In genomic region chr11:34158661-34159060, GRCh38 we compare ENCODE assay signal across 25 cellular contexts. TPM values are rescaled to one million over a fixed set of nuclear protein-coding genes. Genes with fewer than 3 reads are reported as not detected.
A peak's percentile ranks its signal among the peaks of the same experiment; 100 is the strongest.
DNase-seq lines count a peak whose midpoint lies in the region; ATAC-seq, FAIRE-seq and TF ChIP-seq lines count a peak whose summit lies in the region.
"Had no signal": no experiment of that assay in that cellular context is flagged by ENCODE, and none has a peak within 500 bp of the region (broad histone marks: within the 10 kb centered on the region; RNA-seq: fewer than 3 reads in every experiment).

No MANE protein-coding gene starts in this region.

- FAIRE-seq in urothelium cell line (lab: Jason Lieb, UNC): no peak
- FAIRE-seq: GM18507, GM19239, RCC 7860 had no signal

- H3K36me3 Mint-ChIP-seq in activated T-cell treated with anti-CD3 and anti-CD28 coated beads, Interleukin-2, amount 50 U/mL, for 24 hours (ENCODE audit: low read depth): peaks cover 51% of the 10 kb centered on the region
- no peaks in the 10 kb centered on the region for H3K36me3 Mint-ChIP-seq in activated naive CD8-positive, alpha-beta T cell treated with anti-CD3 and anti-CD28 coated beads, Interleukin-2, amount 10 ng/mL, durations not matched to agents 7 days and 5 days
- peaks cover 27% of the 10 kb centered on the region for H3K36me3 Mint-ChIP-seq in stimulated activated memory B cell treated with anti-CD40 and anti-IgM and Interleukin-4, amounts not matched to agents 10 μg/mL and 1 μg/mL and 100 μg/mL, for 72 hours
- H3K36me3 Mint-ChIP-seq: activated naive CD8-positive, alpha-beta T cell; IgD-negative memory B cell; natural killer cell had no signal

- H3K27ac Mint-ChIP-seq in activated T-cell treated with anti-CD3 and anti-CD28 coated beads, Interleukin-2, amount 50 U/mL, for 24 hours: peak overlapping the region; percentile 37
- H3K27ac Mint-ChIP-seq in activated naive CD8-positive, alpha-beta T cell treated with anti-CD3 and anti-CD28 coated beads, Interleukin-2, amount 10 ng/mL, durations not matched to agents 7 days and 5 days: peak overlapping the region; percentile 70
- no peak overlapping the region for H3K27ac Mint-ChIP-seq in stimulated activated memory B cell treated with anti-CD40 and anti-IgM and Interleukin-4, amounts not matched to agents 10 μg/mL and 1 μg/mL and 100 μg/mL, for 72 hours
- H3K27ac Mint-ChIP-seq: activated naive CD8-positive, alpha-beta T cell; GM23338; natural killer cell; T-helper 2 cell treated with Interferon-gamma antibody and Interleukin-4, amounts not matched to agents 5 μg/mL and 100 μg/mL, for 36 hours had no signal

- H3K27me3 Mint-ChIP-seq in activated T-cell treated with anti-CD3 and anti-CD28 coated beads, Interleukin-2, amount 50 U/mL, for 24 hours: no peaks in the 10 kb centered on the region
- no peaks in the 10 kb centered on the region for H3K27me3 Mint-ChIP-seq in activated naive CD8-positive, alpha-beta T cell treated with anti-CD3 and anti-CD28 coated beads, Interleukin-2, amount 10 ng/mL, durations not matched to agents 7 days and 5 days
- H3K27me3 Mint-ChIP-seq in stimulated activated memory B cell treated with anti-CD40 and anti-IgM and Interleukin-4, amounts not matched to agents 10 μg/mL and 1 μg/mL and 100 μg/mL, for 72 hours: no peaks in the 10 kb centered on the region
- H3K27me3 Mint-ChIP-seq: activated naive CD8-positive, alpha-beta T cell; CD8-positive, alpha-beta memory T cell; IgD-negative memory B cell had no signal

- POLR2A ChIA-PET in activated naive CD8-positive, alpha-beta T cell treated with anti-CD3 and anti-CD28 coated beads, Interleukin-2, amount 10 ng/mL, durations not matched to agents 7 days and 5 days (lab: Charles Lee): interaction anchor here (0.6 to 1.2 kb wide), 4 partner anchors 52 to 275 kb away, joined by 3 to 5 read pairs (median 3); partner anchors contain the start of gene NAT10
- POLR2A ChIA-PET in RWPE1 (lab: Yijun Ruan, JAX; ENCODE audit: low non-redundant PET): no interaction called here

- H3K4me1 Mint-ChIP-seq in activated T-cell treated with anti-CD3 and anti-CD28 coated beads, Interleukin-2, amount 50 U/mL, for 24 hours (ENCODE audit: low read depth): peaks cover 36% of the 10 kb centered on the region
- H3K4me1 Mint-ChIP-seq in activated naive CD8-positive, alpha-beta T cell treated with anti-CD3 and anti-CD28 coated beads, Interleukin-2, amount 10 ng/mL, durations not matched to agents 7 days and 5 days: peaks cover 26% of the 10 kb centered on the region
- peaks cover 21% of the 10 kb centered on the region for H3K4me1 Mint-ChIP-seq in stimulated activated memory B cell treated with anti-CD40 and anti-IgM and Interleukin-4, amounts not matched to agents 10 μg/mL and 1 μg/mL and 100 μg/mL, for 72 hours
- H3K4me1 Mint-ChIP-seq: GM23338 had no signal

- H3K4me3 Mint-ChIP-seq in activated T-cell treated with anti-CD3 and anti-CD28 coated beads, Interleukin-2, amount 50 U/mL, for 24 hours: no peak overlapping the region
- peak overlapping the region; percentile 50 for H3K4me3 Mint-ChIP-seq in activated naive CD8-positive, alpha-beta T cell treated with anti-CD3 and anti-CD28 coated beads, Interleukin-2, amount 10 ng/mL, durations not matched to agents 7 days and 5 days
- no peak overlapping the region for H3K4me3 Mint-ChIP-seq in stimulated activated memory B cell treated with anti-CD40 and anti-IgM and Interleukin-4, amounts not matched to agents 10 μg/mL and 1 μg/mL and 100 μg/mL, for 72 hours
- H3K4me3 Mint-ChIP-seq: activated naive CD8-positive, alpha-beta T cell; CD8-positive, alpha-beta memory T cell; GM23338; IgD-negative memory B cell; natural killer cell; T-helper 2 cell treated with Interferon-gamma antibody and Interleukin-4, amounts not matched to agents 5 μg/mL and 100 μg/mL, for 36 hours had no signal

- no peaks in the 10 kb centered on the region for H3K9me3 Mint-ChIP-seq in activated T-cell treated with anti-CD3 and anti-CD28 coated beads, Interleukin-2, amount 50 U/mL, for 24 hours
- H3K9me3 Mint-ChIP-seq in activated naive CD8-positive, alpha-beta T cell treated with anti-CD3 and anti-CD28 coated beads, Interleukin-2, amount 10 ng/mL, durations not matched to agents 7 days and 5 days: no peaks in the 10 kb centered on the region
- H3K9me3 Mint-ChIP-seq in stimulated activated memory B cell treated with anti-CD40 and anti-IgM and Interleukin-4, amounts not matched to agents 10 μg/mL and 1 μg/mL and 100 μg/mL, for 72 hours: no peaks in the 10 kb centered on the region
- H3K9me3 Mint-ChIP-seq: CD8-positive, alpha-beta memory T cell; GM23338; IgD-negative memory B cell; natural killer cell; T-helper 2 cell treated with Interferon-gamma antibody and Interleukin-4, amounts not matched to agents 5 μg/mL and 100 μg/mL, for 36 hours had no signal

- TF ChIP-seq CTCF in RWPE1 (conservative IDR thresholded peaks at IDR 0.05; ENCODE audit: low read depth): no peak

- peak; percentile 46 for DNase-seq in activated T-cell treated with anti-CD3 and anti-CD28 coated beads, Interleukin-2, amount 50 U/mL, for 24 hours
- DNase-seq in activated T-cell treated with anti-CD3 and anti-CD28 coated beads for 4 hours (no peak), RWPE1 (ENCODE audit: low spot score) (no peak), urothelium cell line (ENCODE audit: low spot score) (no peak)
- peak; percentile 18 to 19 for DNase-seq in activated CD4-positive, alpha-beta T cell treated with anti-CD3 and anti-CD28 coated beads, Interleukin-2, amount 50 U/mL, for 48 hours
- DNase-seq in activated naive CD8-positive, alpha-beta T cell treated with anti-CD3 and anti-CD28 coated beads, Interleukin-2, amount 10 ng/mL, durations not matched to agents 7 days and 5 days: peak; percentile 67
- DNase-seq in stimulated activated CD8-positive, alpha-beta memory T cell treated with anti-CD3 and anti-CD28 coated beads, Interleukin-4, amount 100 ng/mL, for 24 hours (ENCODE audit: low read depth): peak; percentile 15
- DNase-seq: DMS 273 treated with DMSO at 0.1 percent for 48 hours, EL, natural killer cell, NCI-H446 treated with DMSO at 0.1 percent for 48 hours, NCI-H82, nucleus accumbens had no signal

- H3K27ac ChIP-seq in RWPE1: no peak overlapping the region
- H3K27ac ChIP-seq: gastroesophageal sphincter, hepatocyte, tibial nerve had no signal

- CTCF ChIA-PET in RWPE1 (lab: Yijun Ruan, JAX): interaction anchor here (0.6 to 1.1 kb wide), 3 partner anchors 16 to 1066 kb away, joined by 3 to 4 read pairs (median 3); no protein-coding TSS in a partner anchor

- ATAC-seq in activated naive CD8-positive, alpha-beta T cell treated with anti-CD3 and anti-CD28 coated beads, Interleukin-2, amount 10 ng/mL, durations not matched to agents 7 days and 5 days (ENCODE audit: low read depth): peak; percentile 77
- no peak for ATAC-seq in stimulated activated memory B cell treated with anti-CD40 and anti-IgM and Interleukin-4, amounts not matched to agents 10 μg/mL and 1 μg/mL and 100 μg/mL, for 72 hours
- ATAC-seq: gastroesophageal sphincter, GM23338 had no signal

RNA-seq across cellular contexts. Expression of gene NAT10, which starts 53.2 kb away (rescaled TPM):
- 10 to 100 TPM; 72.7 to 76.3 TPM for total RNA-seq in activated naive CD8-positive, alpha-beta T cell treated with anti-CD3 and anti-CD28 coated beads, Interleukin-2, amount 10 ng/mL, durations not matched to agents 7 days and 5 days

Comparison
In these comparisons a context has a peak if more than half of its experiments do, and no peak if none do; other contexts are left out.
1. DNase-seq: peak in activated T-cell treated with anti-CD3 and anti-CD28 coated beads, Interleukin-2, amount 50 U/mL, for 24 hours (single experiment), activated CD4-positive, alpha-beta T cell treated with anti-CD3 and anti-CD28 coated beads, Interleukin-2, amount 50 U/mL, for 48 hours (2 of 2), activated naive CD8-positive, alpha-beta T cell treated with anti-CD3 and anti-CD28 coated beads, Interleukin-2, amount 10 ng/mL, durations not matched to agents 7 days and 5 days (single experiment) and stimulated activated CD8-positive, alpha-beta memory T cell treated with anti-CD3 and anti-CD28 coated beads, Interleukin-4, amount 100 ng/mL, for 24 hours (single experiment); none in activated T-cell treated with anti-CD3 and anti-CD28 coated beads for 4 hours (single experiment), RWPE1 (single experiment) and urothelium cell line (single experiment).